ENCODE assay signal across 14 cellular contexts in the genomic region with DNA sequence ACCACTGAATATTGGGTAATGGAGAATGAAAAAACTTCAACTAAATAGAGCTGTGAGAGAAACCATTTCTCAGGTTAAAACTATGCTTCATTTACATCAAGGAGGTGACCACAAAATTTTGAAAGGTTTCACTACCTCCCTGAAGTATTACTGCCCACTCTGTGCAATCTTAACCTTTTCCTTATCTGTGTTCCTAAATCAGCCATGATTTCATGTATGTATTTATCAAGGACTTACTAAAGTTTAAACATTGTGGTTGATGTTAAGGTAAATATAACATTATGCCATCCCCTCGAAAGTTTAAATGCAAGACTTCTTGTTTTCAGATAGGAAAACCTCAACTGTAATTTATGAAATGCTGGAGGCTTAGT.
A peak's percentile ranks its signal among the peaks of the same experiment; 100 is the strongest.
DNase-seq lines count a peak whose midpoint lies in the region; ATAC-seq and TF ChIP-seq lines count a peak whose summit lies in the region.
"Had no signal": no experiment of that assay in that cellular context is flagged by ENCODE, and none has a peak within 500 bp of the region (broad histone marks: within the 10 kb centered on the region; RNA-seq: fewer than 3 reads in every experiment).

No MANE protein-coding gene starts in this region.

- H3K4me3 ChIP-seq in OCI-LY3 (ENCODE audit: low read length) (peak overlapping the region; percentile 16; the same call in 1 of the 2 replicates), uterus (no peak overlapping the region)
- H3K4me3 ChIP-seq: cardiac muscle cell, K562, psoas muscle had no signal

- peaks cover 13% of the 10 kb centered on the region for H3K9me3 Mint-ChIP-seq in activated naive CD8-positive, alpha-beta T cell treated with anti-CD3 and anti-CD28 coated beads, Interleukin-2, amount 50 U/mL, for 24 hours

- H3K36me3 Mint-ChIP-seq in activated naive CD8-positive, alpha-beta T cell treated with anti-CD3 and anti-CD28 coated beads, Interleukin-2, amount 50 U/mL, for 24 hours (ENCODE audit: low read depth) = peaks cover 3% of the 10 kb centered on the region
- H3K36me3 Mint-ChIP-seq: T-cell had no signal

- H3K9ac ChIP-seq in OCI-LY3 (ENCODE audit: low read length) = no peak overlapping the region

- TF ChIP-seq POLR2A in uterus (IDR thresholded peaks at IDR 0.05) = no peak

- DNase-seq in uterus (no peak), NAMALWA (ENCODE audit: low spot score) (no peak), NCI-H510A (lab: John Stamatoyannopoulos, UW) (no peak)
- no peak for DNase-seq in activated naive CD8-positive, alpha-beta T cell treated with anti-CD3 and anti-CD28 coated beads, Interleukin-2, amount 50 U/mL, for 24 hours
- DNase-seq: CD4-positive, alpha-beta T cell; NCI-H526 treated with DMSO at 0.1 percent for 48 hours; psoas muscle; T-cell had no signal

- peaks cover 4% of the 10 kb centered on the region for H3K27me3 Mint-ChIP-seq in activated naive CD8-positive, alpha-beta T cell treated with anti-CD3 and anti-CD28 coated beads, Interleukin-2, amount 50 U/mL, for 24 hours

- H3K9me3 ChIP-seq in OCI-LY3 (ENCODE audit: insufficient read depth, low read length) = no peaks in the 10 kb centered on the region
- no peaks in the 10 kb centered on the region for H3K9me3 ChIP-seq in uterus
- H3K9me3 ChIP-seq: psoas muscle had no signal

- no peaks in the 10 kb centered on the region for H4K20me1 ChIP-seq in OCI-LY3 (ENCODE audit: insufficient read depth, low read length)

- no peak overlapping the region for H3K27ac Mint-ChIP-seq in activated naive CD8-positive, alpha-beta T cell treated with anti-CD3 and anti-CD28 coated beads, Interleukin-2, amount 50 U/mL, for 24 hours
- H3K27ac Mint-ChIP-seq: CD4-positive, alpha-beta T cell; T-cell had no signal

- no peak overlapping the region for H2AFZ ChIP-seq in OCI-LY3 (ENCODE audit: low read depth, low read length)

- H3K36me3 ChIP-seq in OCI-LY3 (replicated peaks; ENCODE audit: low read depth, low read length) = peaks cover 3% of the 10 kb centered on the region
- H3K36me3 ChIP-seq in uterus = no peaks in the 10 kb centered on the region
- H3K36me3 ChIP-seq: cardiac muscle cell had no signal

- H3K79me2 ChIP-seq in OCI-LY3 (ENCODE audit: low read length) = no peaks in the 10 kb centered on the region

- no peak overlapping the region for H3K4me3 Mint-ChIP-seq in activated naive CD8-positive, alpha-beta T cell treated with anti-CD3 and anti-CD28 coated beads, Interleukin-2, amount 50 U/mL, for 24 hours
- H3K4me3 Mint-ChIP-seq: CD4-positive, alpha-beta T cell; T-cell had no signal

- H3K4me1 Mint-ChIP-seq in activated naive CD8-positive, alpha-beta T cell treated with anti-CD3 and anti-CD28 coated beads, Interleukin-2, amount 50 U/mL, for 24 hours = peaks cover 8% of the 10 kb centered on the region

- no peak for TF ChIP-seq CTCF in OCI-LY3 (IDR thresholded peaks at IDR 0.05; ENCODE audit: low read depth, low read length)
- TF ChIP-seq CTCF in uterus (IDR thresholded peaks at IDR 0.05) = no peak

- H3K4me2 ChIP-seq in OCI-LY3 (ENCODE audit: low read length) = peak overlapping the region; percentile 57

- H3K27ac ChIP-seq in OCI-LY3 (ENCODE audit: low read length) (peak overlapping the region; percentile 4; the same call in 1 of the 2 replicates), uterus (no peak overlapping the region)
- H3K27ac ChIP-seq: cardiac muscle cell, psoas muscle had no signal

- H3K27me3 ChIP-seq in OCI-LY3 (ENCODE audit: low read depth, low read length) = no peaks in the 10 kb centered on the region
- no peaks in the 10 kb centered on the region for H3K27me3 ChIP-seq in uterus
- H3K27me3 ChIP-seq: cardiac muscle cell had no signal

- H3K4me1 ChIP-seq in OCI-LY3 (ENCODE audit: low read length) = peaks cover 21% of the 10 kb centered on the region
- H3K4me1 ChIP-seq in uterus = no peaks in the 10 kb centered on the region
- H3K4me1 ChIP-seq: psoas muscle had no signal

- ATAC-seq in GM18519 (IDR thresholded peaks at IDR 0.05; ENCODE audit: low FRiP score, unreplicated experiment) (peak; percentile 83), GM21423 (IDR thresholded peaks at IDR 0.05; ENCODE audit: unreplicated experiment) (peak; percentile 89), HG03045 (IDR thresholded peaks at IDR 0.05; ENCODE audit: unreplicated experiment) (peak; percentile 81)
- no peak for ATAC-seq in activated naive CD8-positive, alpha-beta T cell treated with anti-CD3 and anti-CD28 coated beads, Interleukin-2, amount 50 U/mL, for 24 hours
- ATAC-seq: K562, psoas muscle, T-cell had no signal

- intact Hi-C loops in uterus (cut with DNase I; ENCODE audit: low total_unique reads) = no loop called here
